ENCODE assay signal across 8 cellular contexts in the genomic region with DNA sequence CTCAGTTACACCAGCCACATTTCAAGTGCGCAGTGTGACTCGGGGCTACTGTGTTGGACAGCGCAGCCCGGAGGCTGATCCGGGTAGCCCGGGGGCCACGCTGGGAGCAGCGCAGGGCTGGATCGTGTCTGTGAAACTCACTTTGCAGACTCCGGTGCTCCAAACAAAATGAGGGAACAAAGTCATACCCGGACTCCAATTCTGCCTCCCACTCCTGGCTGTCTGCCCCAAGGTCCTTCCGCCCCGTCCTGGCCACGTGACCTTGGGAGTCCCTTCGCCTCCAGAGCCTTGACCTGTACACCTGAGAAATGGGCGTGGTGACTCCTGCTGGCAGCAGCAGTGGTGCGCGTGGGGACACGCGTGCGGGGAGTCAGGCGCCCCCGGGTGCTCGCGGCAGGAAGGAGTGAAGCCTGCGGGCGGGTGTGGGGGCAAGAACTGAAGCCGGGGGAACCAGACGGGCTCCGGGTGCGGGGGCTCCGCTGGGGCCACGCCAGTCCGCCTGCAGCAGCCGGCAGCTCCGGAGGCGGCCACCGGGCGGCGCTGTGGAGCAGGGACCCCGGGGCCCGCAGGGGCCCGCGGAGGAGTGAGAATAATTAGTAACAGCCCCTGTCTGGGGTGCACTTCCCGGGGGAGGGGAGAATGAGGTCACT. TPM values are rescaled to one million over a fixed set of nuclear protein-coding genes. Genes with fewer than 3 reads are reported as not detected.
DNase-seq lines count a peak whose midpoint lies in the region; ATAC-seq and TF ChIP-seq lines count a peak whose summit lies in the region.

No MANE protein-coding gene starts in this region.

- no peak overlapping the region for H3K9ac ChIP-seq in HUES48 (ENCODE audit: low read depth, low read length)
- no peak overlapping the region for H3K9ac ChIP-seq in rectal smooth muscle tissue (ENCODE audit: low read length)

- H3K9me3 ChIP-seq in AG04450 (ENCODE audit: control insufficient read depth, insufficient read depth, low read length) (no peaks in the 10 kb centered on the region; the same call in 1 of the 2 replicates), HUES48 (ENCODE audit: control insufficient read depth, insufficient read depth, low read length) (no peaks in the 10 kb centered on the region; the same call in 1 of the 2 replicates)

- CTCF ChIA-PET in AG04450 (lab: Charles Lee) = interaction anchor here (0.6 to 1.1 kb wide), 2 partner anchors 16 to 343 kb away, joined by 3 to 4 read pairs; no protein-coding TSS in a partner anchor

- DNase-seq in AG04450 (ENCODE audit: low read depth, low spot score) = no peak
- peak; percentile 51 for DNase-seq in activated T-cell treated with anti-CD3 and anti-CD28 coated beads for 48 hours (ENCODE audit: low read depth)
- DNase-seq in foreskin keratinocyte = no peak
- DNase-seq in UCSD-AML1 (lab: John Stamatoyannopoulos, UW; ENCODE audit: unreplicated experiment) = no peak
- no peak for DNase-seq in MV-4-11 (lab: John Stamatoyannopoulos, UW)

- peak; percentile 55 for TF ChIP-seq CTCF in AG04450 (IDR thresholded peaks at IDR 0.05; ENCODE audit: low read depth, low read length)
- peak; percentile 77 for TF ChIP-seq CTCF in foreskin keratinocyte (conservative IDR thresholded peaks at IDR 0.05)

- POLR2A ChIA-PET in AG04450 (lab: Yijun Ruan, JAX) = no interaction called here

- H3K4me1 ChIP-seq in HUES48 (ENCODE audit: control insufficient read depth, insufficient read depth, low read length) (peaks cover 3% of the 10 kb centered on the region; the same call in 1 of the 2 replicates), foreskin keratinocyte (no peaks in the 10 kb centered on the region), rectal smooth muscle tissue (ENCODE audit: control insufficient read depth, insufficient read depth, low read length) (no peaks in the 10 kb centered on the region)

- H3K36me3 ChIP-seq in HUES48 (ENCODE audit: control insufficient read depth, insufficient read depth, low read length) (no peaks in the 10 kb centered on the region), rectal smooth muscle tissue (ENCODE audit: control insufficient read depth, insufficient read depth, low read length) (no peaks in the 10 kb centered on the region)

- H3K27ac ChIP-seq in AG04450 (ENCODE audit: low read depth, low read length) = no peak overlapping the region
- H3K27ac ChIP-seq in HUES48 (ENCODE audit: low read depth, low read length) = no peak overlapping the region
- no peak overlapping the region for H3K27ac ChIP-seq in foreskin keratinocyte
- H3K27ac ChIP-seq in rectal smooth muscle tissue (ENCODE audit: low read depth, low read length) = no peak overlapping the region

- H3K4me3 ChIP-seq in AG04450 (ENCODE audit: low read depth, low read length) = no peak overlapping the region
- H3K4me3 ChIP-seq in HUES48 (ENCODE audit: low read depth, low read length) = peak overlapping the region; percentile 38; the same call in 1 of the 2 replicates
- H3K4me3 ChIP-seq in rectal smooth muscle tissue (ENCODE audit: low read length) = peak overlapping the region; percentile 39

- ATAC-seq in foreskin keratinocyte (no peak), HG02798 (IDR thresholded peaks at IDR 0.05; ENCODE audit: poor library complexity, unreplicated experiment) (no peak)

- H3K27me3 ChIP-seq in AG04450 (ENCODE audit: control insufficient read depth, insufficient read depth, low read length) (peaks cover 22% of the 10 kb centered on the region), HUES48 (ENCODE audit: control insufficient read depth, insufficient read depth, low read length) (no peaks in the 10 kb centered on the region), foreskin keratinocyte (peaks cover 5% of the 10 kb centered on the region), rectal smooth muscle tissue (ENCODE audit: control insufficient read depth, insufficient read depth, low read length) (no peaks in the 10 kb centered on the region)

RNA-seq across cellular contexts. Expression of a gene that starts 42.4 kb away (rescaled TPM):
- polyA plus RNA-seq in AG04450 (2011; rRNA removed) (not detected in 2 replicates), foreskin keratinocyte (0.02 TPM in 1 of 2 replicates, not detected in the other)
- polyA minus RNA-seq in AG04450 (2011; rRNA and poly(A)+ RNA removed) = not detected in 2 replicates
- total RNA-seq in foreskin keratinocyte = 0.07 TPM in 1 of 2 replicates, not detected in the other

RNA-seq across cellular contexts. Expression of a gene that starts 55.3 kb away (rescaled TPM):
- polyA plus RNA-seq in AG04450 (2011; rRNA removed) = 223 and 278 TPM in 2 replicates
- polyA minus RNA-seq in AG04450 (2011; rRNA and poly(A)+ RNA removed) = 85.4 and 95.8 TPM in 2 replicates
- 6.7 and 15.4 TPM in 2 replicates for total RNA-seq in foreskin keratinocyte
- polyA plus RNA-seq in foreskin keratinocyte = 7.5 and 14.5 TPM in 2 replicates

Comparison
In these comparisons a context has a peak if more than half of its experiments do, and no peak if none do; other contexts are left out.
1. RNA of a gene that starts 55.3 kb away (polyA plus RNA-seq): 223 to 278 TPM in AG04450; 7.5 to 14.5 TPM in foreskin keratinocyte; every median in the first group is over 10 times any median in the second.